In genomic region chr10:103661951-103662405, GRCh38 we compare ENCODE assay signal across 8 cellular contexts.
DNase-seq lines count a peak whose midpoint lies in the region; ATAC-seq and TF ChIP-seq lines count a peak whose summit lies in the region.

No MANE protein-coding gene starts in this region.

- peaks cover 25% of the 10 kb centered on the region for H3K36me3 ChIP-seq in muscle layer of colon (ENCODE audit: insufficient read depth, low read length)

- H3K9ac ChIP-seq in muscle layer of colon (ENCODE audit: low read length): no peak overlapping the region

- no peak for TF ChIP-seq CTCF in AG04450 (IDR thresholded peaks at IDR 0.05; ENCODE audit: low read depth, low read length)

- H3K9me3 ChIP-seq in AG04450 (ENCODE audit: control insufficient read depth, insufficient read depth, low read length) (peaks cover 6% of the 10 kb centered on the region), muscle layer of colon (ENCODE audit: low read length) (no peaks in the 10 kb centered on the region)

- POLR2A ChIA-PET in AG04450 (lab: Yijun Ruan, JAX): interaction anchor here (0.7 to 2.7 kb wide), 9 partner anchors 13 to 45 kb away, joined by 3 to 19 read pairs (median 5); no protein-coding TSS in a partner anchor

- no peak for ATAC-seq in HG02981 (IDR thresholded peaks at IDR 0.05; ENCODE audit: unreplicated experiment)

- no peak for DNase-seq in AG04450 (ENCODE audit: low read depth, low spot score)
- peak; percentile 33 for DNase-seq in HCEC 1CT
- no peak for DNase-seq in caudate nucleus (lab: John Stamatoyannopoulos, UW)
- no peak for DNase-seq in central memory CD4-positive, alpha-beta T cell
- no peak for DNase-seq in NCI-H1092 (lab: John Stamatoyannopoulos, UW)
- no peak for DNase-seq in NCI-H1436 (lab: John Stamatoyannopoulos, UW)

- H3K4me1 ChIP-seq in muscle layer of colon (ENCODE audit: insufficient read depth, low read length): peaks cover 40% of the 10 kb centered on the region

- CTCF ChIA-PET in AG04450 (lab: Charles Lee): interaction anchor here (1.2 to 2.7 kb wide), 2 partner anchors 24 to 28 kb away, joined by 5 to 25 read pairs; no protein-coding TSS in a partner anchor

- no peaks in the 10 kb centered on the region for H3K27me3 ChIP-seq in AG04450 (ENCODE audit: control insufficient read depth, insufficient read depth, low read length)
- no peaks in the 10 kb centered on the region for H3K27me3 ChIP-seq in muscle layer of colon (ENCODE audit: control insufficient read depth in 1 of 2, insufficient read depth in 2 of 2, low read length in 2 of 2)

- peak overlapping the region; percentile 80 for H3K4me3 ChIP-seq in AG04450 (ENCODE audit: low read depth, low read length)
- peak overlapping the region in 1 of 2 donors; percentile 91 for H3K4me3 ChIP-seq in muscle layer of colon (ENCODE audit: low read depth in 1 of 2, low read length in 2 of 2)

- H3K27ac ChIP-seq in AG04450 (ENCODE audit: low read depth, low read length): peak overlapping the region; percentile 83
- H3K27ac ChIP-seq in caudate nucleus (ENCODE audit: low read depth, low read length): peak overlapping the region; percentile 48
- H3K27ac ChIP-seq in muscle layer of colon (ENCODE audit: low read depth, low read length): peak overlapping the region; percentile 93
